In genomic region chr2:27087823-27088410, GRCh38 we compare ENCODE assay signal across 2 cellular contexts.
TF ChIP-seq lines count a peak whose summit lies in the region.

No MANE protein-coding gene starts in this region.

TF ChIP-seq in HEK293, 187 proteins besides CTCF, POLR2A, EP300 and RAD21:
- TF ChIP-seq KLF8 (tag by site-specific recombination; IDR thresholded peaks at IDR 0.05) (no peak), ZNF692 (tag by site-specific recombination; IDR thresholded peaks at IDR 0.05) (no peak), ZNF184 (tag by site-specific recombination; IDR thresholded peaks at IDR 0.05) (no peak), HOXC10 (CRISPR knock-in tag; IDR thresholded peaks at IDR 0.05) (no peak), ZNF654 (tag by site-specific recombination; IDR thresholded peaks at IDR 0.05; ENCODE audit: low read depth) (no peak), PRDM1 (tag by site-specific recombination; IDR thresholded peaks at IDR 0.05) (no peak)
- TF ChIP-seq, protein P1, sequence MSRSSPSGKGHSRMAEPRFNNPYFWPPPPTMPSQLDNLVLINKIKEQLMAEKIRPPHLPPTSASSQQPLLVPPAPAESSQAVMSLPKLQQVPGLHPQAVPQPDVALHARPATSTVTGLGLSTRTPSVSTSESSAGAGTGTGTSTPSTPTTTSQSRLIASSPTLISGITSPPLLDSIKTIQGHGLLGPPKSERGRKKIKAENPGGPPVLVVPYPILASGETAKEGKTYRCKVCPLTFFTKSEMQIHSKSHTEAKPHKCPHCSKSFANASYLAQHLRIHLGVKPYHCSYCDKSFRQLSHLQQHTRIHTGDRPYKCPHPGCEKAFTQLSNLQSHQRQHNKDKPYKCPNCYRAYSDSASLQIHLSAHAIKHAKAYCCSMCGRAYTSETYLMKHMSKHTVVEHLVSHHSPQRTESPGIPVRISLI (tag by site-specific recombination; IDR thresholded peaks at IDR 0.05), result peak; percentile 73
TF ChIP-seq in HEK293: peak in this region for 1.

TF ChIP-seq in GM12878, 131 proteins besides CTCF, POLR2A, EP300 and RAD21:
- no peak for TF ChIP-seq ZNF592 (IDR thresholded peaks at IDR 0.05)
- TF ChIP-seq SUZ12 (IDR thresholded peaks at IDR 0.05; ENCODE audit: unreplicated experiment), result no peak
- no peak for TF ChIP-seq FOXM1 (IDR thresholded peaks at IDR 0.05; ENCODE audit: low read depth, low read length)
- TF ChIP-seq ZNF274 (IDR thresholded peaks at IDR 0.05; ENCODE audit: insufficient read depth, insufficient read length), result no peak
- TF ChIP-seq STAT1 (conservative IDR thresholded peaks at IDR 0.05), result no peak
- no peak for TF ChIP-seq GATAD2B (conservative IDR thresholded peaks at IDR 0.05; ENCODE audit: low read depth)
- TF ChIP-seq ZNF207 (IDR thresholded peaks at IDR 0.05; ENCODE audit: borderline replicate concordance), result no peak
- no peak for TF ChIP-seq NR2C2 (IDR thresholded peaks at IDR 0.05; ENCODE audit: borderline replicate concordance, control insufficient read depth, insufficient read length, low read depth)
- no peak for TF ChIP-seq ZNF217 (IDR thresholded peaks at IDR 0.05)
- no peak for TF ChIP-seq PAX5 (IDR thresholded peaks at IDR 0.05; ENCODE audit: borderline replicate concordance, low read depth, low read length)
- TF ChIP-seq, protein P2, sequence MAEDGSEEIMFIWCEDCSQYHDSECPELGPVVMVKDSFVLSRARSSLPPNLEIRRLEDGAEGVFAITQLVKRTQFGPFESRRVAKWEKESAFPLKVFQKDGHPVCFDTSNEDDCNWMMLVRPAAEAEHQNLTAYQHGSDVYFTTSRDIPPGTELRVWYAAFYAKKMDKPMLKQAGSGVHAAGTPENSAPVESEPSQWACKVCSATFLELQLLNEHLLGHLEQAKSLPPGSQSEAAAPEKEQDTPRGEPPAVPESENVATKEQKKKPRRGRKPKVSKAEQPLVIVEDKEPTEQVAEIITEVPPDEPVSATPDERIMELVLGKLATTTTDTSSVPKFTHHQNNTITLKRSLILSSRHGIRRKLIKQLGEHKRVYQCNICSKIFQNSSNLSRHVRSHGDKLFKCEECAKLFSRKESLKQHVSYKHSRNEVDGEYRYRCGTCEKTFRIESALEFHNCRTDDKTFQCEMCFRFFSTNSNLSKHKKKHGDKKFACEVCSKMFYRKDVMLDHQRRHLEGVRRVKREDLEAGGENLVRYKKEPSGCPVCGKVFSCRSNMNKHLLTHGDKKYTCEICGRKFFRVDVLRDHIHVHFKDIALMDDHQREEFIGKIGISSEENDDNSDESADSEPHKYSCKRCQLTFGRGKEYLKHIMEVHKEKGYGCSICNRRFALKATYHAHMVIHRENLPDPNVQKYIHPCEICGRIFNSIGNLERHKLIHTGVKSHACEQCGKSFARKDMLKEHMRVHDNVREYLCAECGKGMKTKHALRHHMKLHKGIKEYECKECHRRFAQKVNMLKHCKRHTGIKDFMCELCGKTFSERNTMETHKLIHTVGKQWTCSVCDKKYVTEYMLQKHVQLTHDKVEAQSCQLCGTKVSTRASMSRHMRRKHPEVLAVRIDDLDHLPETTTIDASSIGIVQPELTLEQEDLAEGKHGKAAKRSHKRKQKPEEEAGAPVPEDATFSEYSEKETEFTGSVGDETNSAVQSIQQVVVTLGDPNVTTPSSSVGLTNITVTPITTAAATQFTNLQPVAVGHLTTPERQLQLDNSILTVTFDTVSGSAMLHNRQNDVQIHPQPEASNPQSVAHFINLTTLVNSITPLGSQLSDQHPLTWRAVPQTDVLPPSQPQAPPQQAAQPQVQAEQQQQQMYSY (CRISPR knock-in tag; IDR thresholded peaks at IDR 0.05), result no peak
- TF ChIP-seq BACH1 (IDR thresholded peaks at IDR 0.05; ENCODE audit: borderline replicate concordance), result no peak
- TF ChIP-seq MYC (IDR thresholded peaks at IDR 0.05; ENCODE audit: insufficient read depth, insufficient read length, insufficient replicate concordance, low read length, severe bottlenecking), result no peak
- no peak for TF ChIP-seq NFXL1 (IDR thresholded peaks at IDR 0.05; ENCODE audit: borderline replicate concordance)
- TF ChIP-seq PKNOX1 (IDR thresholded peaks at IDR 0.05), result no peak
- TF ChIP-seq YY1 (IDR thresholded peaks at IDR 0.05; ENCODE audit: low read depth, low read length), result no peak
- no peak for TF ChIP-seq POLR2AphosphoS2 (IDR thresholded peaks at IDR 0.05; ENCODE audit: low read depth, low read length)
- TF ChIP-seq TARDBP (IDR thresholded peaks at IDR 0.05; ENCODE audit: borderline replicate concordance), result no peak
- no peak for TF ChIP-seq BCL11A (IDR thresholded peaks at IDR 0.05; ENCODE audit: low read depth, low read length)
